14 cellular contexts compared by ENCODE assay signal in genomic region chr3:71398157-71398836, GRCh38.
DNase-seq lines count a peak whose midpoint lies in the region; ATAC-seq and TF ChIP-seq lines count a peak whose summit lies in the region.
"Had no signal": no experiment of that assay in that cellular context is flagged by ENCODE, and none has a peak within 500 bp of the region (broad histone marks: within the 10 kb centered on the region; RNA-seq: fewer than 3 reads in every experiment).

No MANE protein-coding gene starts in this region.

- POLR2A ChIA-PET in activated CD4-positive, alpha-beta T cell treated with anti-CD3 and anti-CD28 coated beads, Interleukin-2, amount 10 ng/mL, durations not matched to agents 7 days and 5 days (lab: Charles Lee), result no interaction called here

- no peak overlapping the region for H3K4me3 Mint-ChIP-seq in activated CD4-positive, alpha-beta T cell treated with anti-CD3 and anti-CD28 coated beads, Interleukin-2, amount 10 ng/mL, durations not matched to agents 7 days and 5 days
- no peak overlapping the region for H3K4me3 Mint-ChIP-seq in IgD-negative memory B cell
- peak overlapping the region; percentile 75 for H3K4me3 Mint-ChIP-seq in activated naive CD8-positive, alpha-beta T cell treated with anti-CD3 and anti-CD28 coated beads for 36 hours

- CTCF ChIA-PET in activated CD4-positive, alpha-beta T cell treated with anti-CD3 and anti-CD28 coated beads, Interleukin-2, amount 10 ng/mL, durations not matched to agents 7 days and 5 days (lab: Charles Lee), result interaction anchor here (0.7 to 1.5 kb wide), 6 partner anchors 8 to 175 kb away, joined by 3 to 5 read pairs (median 3); no protein-coding TSS in a partner anchor

- peaks cover 37% of the 10 kb centered on the region for H3K4me1 Mint-ChIP-seq in activated CD4-positive, alpha-beta T cell treated with anti-CD3 and anti-CD28 coated beads, Interleukin-2, amount 10 ng/mL, durations not matched to agents 7 days and 5 days
- peaks cover 14 to 50% (median 44%) of the 10 kb centered on the region in 3 donors for H3K4me1 Mint-ChIP-seq in IgD-negative memory B cell
- peaks cover 86% of the 10 kb centered on the region for H3K4me1 Mint-ChIP-seq in activated naive CD8-positive, alpha-beta T cell treated with anti-CD3 and anti-CD28 coated beads for 36 hours

- H3K27ac ChIP-seq in spleen (peak overlapping the region in 5 of 8 donors; percentile 3 to 64 (median 28)), Peyer's patch (no peak overlapping the region)

- intact Hi-C loops in spleen (cut with DNase I; ENCODE audit: low total_unique reads), result no loop called here

- H3K27ac Mint-ChIP-seq in activated CD4-positive, alpha-beta T cell treated with anti-CD3 and anti-CD28 coated beads, Interleukin-2, amount 10 ng/mL, durations not matched to agents 7 days and 5 days, result no peak overlapping the region
- peak overlapping the region in 2 of 3 donors; percentile 24 to 59 for H3K27ac Mint-ChIP-seq in IgD-negative memory B cell
- peak overlapping the region; percentile 89 for H3K27ac Mint-ChIP-seq in activated naive CD8-positive, alpha-beta T cell treated with anti-CD3 and anti-CD28 coated beads for 36 hours

- in situ Hi-C loops in GM13976 (cut with MboI; ENCODE audit: low sequenced_read_pairs, unreplicated experiment), result no loop called here

- peaks cover 30 to 98% (median 54%) of the 10 kb centered on the region in 6 donors for H3K4me1 ChIP-seq in spleen
- H3K4me1 ChIP-seq in Peyer's patch, result peaks cover 0 to 24% (median 0%) of the 10 kb centered on the region in 4 donors

- H3K9me3 ChIP-seq in spleen, result no peaks in the 10 kb centered on the region
- H3K9me3 ChIP-seq in Peyer's patch, result no peaks in the 10 kb centered on the region

- H3K27me3 ChIP-seq in spleen (replicated peaks in 1 of 7) (no peaks in the 10 kb centered on the region), Peyer's patch (no peaks in the 10 kb centered on the region)

- no peak for ATAC-seq in HG03045 (IDR thresholded peaks at IDR 0.05; ENCODE audit: unreplicated experiment)
- ATAC-seq: esophagus mucosa had no signal

- H3K4me3 ChIP-seq in spleen, result no peak overlapping the region
- no peak overlapping the region for H3K4me3 ChIP-seq in Peyer's patch
- H3K4me3 ChIP-seq: lung had no signal

- H3K36me3 ChIP-seq in spleen, result no peaks in the 10 kb centered on the region
- H3K36me3 ChIP-seq in Peyer's patch, result no peaks in the 10 kb centered on the region

- H3K36me3 Mint-ChIP-seq in activated CD4-positive, alpha-beta T cell treated with anti-CD3 and anti-CD28 coated beads, Interleukin-2, amount 10 ng/mL, durations not matched to agents 7 days and 5 days (ENCODE audit: low read depth), result no peaks in the 10 kb centered on the region
- H3K36me3 Mint-ChIP-seq in IgD-negative memory B cell, result no peaks in the 10 kb centered on the region
- H3K36me3 Mint-ChIP-seq in activated naive CD8-positive, alpha-beta T cell treated with anti-CD3 and anti-CD28 coated beads for 36 hours, result peaks cover 22% of the 10 kb centered on the region

- peaks cover 11% of the 10 kb centered on the region for H3K27me3 Mint-ChIP-seq in activated CD4-positive, alpha-beta T cell treated with anti-CD3 and anti-CD28 coated beads, Interleukin-2, amount 10 ng/mL, durations not matched to agents 7 days and 5 days
- H3K27me3 Mint-ChIP-seq in IgD-negative memory B cell, result peaks cover 6% of the 10 kb centered on the region
- H3K27me3 Mint-ChIP-seq in activated naive CD8-positive, alpha-beta T cell treated with anti-CD3 and anti-CD28 coated beads for 36 hours, result no peaks in the 10 kb centered on the region

- TF ChIP-seq POLR2A in spleen (IDR thresholded peaks at IDR 0.05), result no peak
- TF ChIP-seq POLR2A in Peyer's patch (IDR thresholded peaks at IDR 0.05), result no peak

- 28 to 43% (median 31%) methylated on average over 4 of the region's 4 CpGs for WGBS in spleen, 5 donors

- DNase-seq in activated CD4-positive, alpha-beta T cell treated with anti-CD3 and anti-CD28 coated beads, Interleukin-2, amount 50 U/mL, for 4 hours, result peak; percentile 23 to 32
- DNase-seq in activated CD4-positive, alpha-beta T cell treated with anti-CD3 and anti-CD28 coated beads, Interleukin-2, amount 10 ng/mL, durations not matched to agents 7 days and 5 days, result no peak
- DNase-seq in activated naive CD8-positive, alpha-beta T cell treated with anti-CD3 and anti-CD28 coated beads for 36 hours, result peak; percentile 37
- DNase-seq in spleen, result no peak
- no peak for DNase-seq in GM13976 (ENCODE audit: low spot score)
- DNase-seq in Peyer's patch, result no peak
- DNase-seq: HCEC 1CT, NCI-H524 treated with DMSO at 0.1 percent for 48 hours, SHP77, small intestine had no signal

- no peak for TF ChIP-seq CTCF in spleen (IDR thresholded peaks at IDR 0.05 in 8 of 11, conservative IDR thresholded peaks at IDR 0.05 in 3 of 11)
- TF ChIP-seq CTCF in GM13976 (IDR thresholded peaks at IDR 0.05; ENCODE audit: borderline replicate concordance, control extremely low read depth, extremely low read depth, insufficient read depth, missing control alignments), result no peak
- no peak for TF ChIP-seq CTCF in Peyer's patch (IDR thresholded peaks at IDR 0.05)

- H3K9me3 Mint-ChIP-seq in activated CD4-positive, alpha-beta T cell treated with anti-CD3 and anti-CD28 coated beads, Interleukin-2, amount 10 ng/mL, durations not matched to agents 7 days and 5 days, result no peaks in the 10 kb centered on the region
- H3K9me3 Mint-ChIP-seq in IgD-negative memory B cell, result no peaks in the 10 kb centered on the region
- peaks cover 6% of the 10 kb centered on the region for H3K9me3 Mint-ChIP-seq in activated naive CD8-positive, alpha-beta T cell treated with anti-CD3 and anti-CD28 coated beads for 36 hours

Comparison
In these comparisons a context has a peak if more than half of its experiments do, and no peak if none do; other contexts are left out.
1. DNase-seq: peak in activated CD4-positive, alpha-beta T cell treated with anti-CD3 and anti-CD28 coated beads, Interleukin-2, amount 50 U/mL, for 4 hours (2 of 2) and activated naive CD8-positive, alpha-beta T cell treated with anti-CD3 and anti-CD28 coated beads for 36 hours (single experiment); none in activated CD4-positive, alpha-beta T cell treated with anti-CD3 and anti-CD28 coated beads, Interleukin-2, amount 10 ng/mL, durations not matched to agents 7 days and 5 days (single experiment), spleen (single experiment), GM13976 (single experiment) and Peyer's patch (0 of 3).
2. H3K27ac ChIP-seq: peak in spleen (5 of 8); none in Peyer's patch (0 of 4).